Comparison of ENCODE assay signal across 18 cellular contexts in the genomic region with DNA sequence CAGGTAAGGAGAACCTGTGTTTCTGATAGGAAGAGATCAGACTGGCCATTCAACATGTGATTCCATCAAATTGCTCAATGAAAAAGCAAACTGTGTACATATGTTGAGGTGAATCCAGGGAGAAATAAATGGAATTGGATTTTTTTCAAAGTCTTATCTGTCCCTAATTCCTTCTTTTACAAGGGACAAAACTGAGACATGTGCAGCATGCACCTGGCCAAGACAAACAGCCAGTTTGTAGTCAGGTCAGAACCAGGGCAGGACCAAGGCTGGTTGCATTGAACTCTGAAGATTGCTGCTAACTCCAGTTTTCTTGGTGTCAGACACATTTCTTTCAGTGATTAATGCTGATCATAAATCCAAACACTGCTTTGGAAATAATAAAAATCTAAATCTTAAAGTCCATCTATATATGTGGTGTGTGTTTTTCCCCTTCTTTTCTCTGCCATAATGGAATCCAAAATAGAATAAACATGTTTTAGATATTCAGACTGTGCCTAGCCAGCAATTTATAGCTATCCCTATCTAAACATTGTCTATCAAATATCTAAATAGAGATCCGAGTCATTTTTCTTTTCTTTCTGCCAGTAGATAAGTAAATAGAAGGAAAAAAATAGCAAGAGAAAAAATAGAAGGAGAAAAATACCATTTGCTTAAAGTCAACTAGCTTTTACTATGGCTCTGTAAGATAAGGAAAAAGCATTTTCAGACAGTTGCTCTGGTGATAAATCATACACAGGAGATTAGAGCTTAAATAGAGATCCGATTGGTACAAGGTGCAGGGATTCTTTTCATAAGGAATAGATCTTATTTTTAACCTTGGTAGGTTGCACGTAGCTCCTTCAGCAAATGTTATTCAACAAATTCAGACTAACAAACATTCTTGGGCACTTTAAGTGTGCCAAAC.
DNase-seq lines count a peak whose midpoint lies in the region; ATAC-seq, FAIRE-seq and TF ChIP-seq lines count a peak whose summit lies in the region.
"Had no signal": no experiment of that assay in that cellular context is flagged by ENCODE, and none has a peak within 500 bp of the region (broad histone marks: within the 10 kb centered on the region; RNA-seq: fewer than 3 reads in every experiment).

No MANE protein-coding gene starts in this region.

- no peaks in the 10 kb centered on the region for H3K9me3 ChIP-seq in K562 (replicated peaks; ENCODE audit: control insufficient read depth, insufficient read depth, low read depth, low read length)
- H3K9me3 ChIP-seq in thoracic aorta: no peaks in the 10 kb centered on the region
- H3K9me3 ChIP-seq: BLaER1 had no signal

- H3K9ac ChIP-seq in K562 (ENCODE audit: insufficient read depth in 1 of 2, low read depth in 2 of 2, low read length in 2 of 2): no peak overlapping the region
- H3K9ac ChIP-seq: BLaER1 had no signal

- intact Hi-C loops in K562 (cut with micrococcal nuclease): no loop called here

- no TSS peak for BruUV-seq in K562 (replicated peaks; lab: Mats Ljungman, UMichigan)

- H3K79me2 ChIP-seq in K562 (ENCODE audit: control insufficient read depth, insufficient read depth, low read length): no peaks in the 10 kb centered on the region

- no peaks in the 10 kb centered on the region for H3K27me3 Mint-ChIP-seq in mesothelial cell of epicardium (ENCODE audit: low read depth)

- H3K27ac ChIP-seq in K562 (ENCODE audit: extremely low read depth, low read depth, low read length) (no peak overlapping the region), thoracic aorta (peak overlapping the region; percentile 15 to 34)
- H3K27ac ChIP-seq: BLaER1 had no signal

- H3K27me3 ChIP-seq in K562 (ENCODE audit: control insufficient read depth in 2 of 2, insufficient read depth in 2 of 2, low read length in 2 of 2) (peaks cover 0 to 3% of the 10 kb centered on the region in 2 experiments; a peak in 1 of 5 replicates), thoracic aorta (replicated peaks; ENCODE audit: insufficient read depth) (no peaks in the 10 kb centered on the region)
- H3K27me3 ChIP-seq: BLaER1 had no signal

- CTCF ChIA-PET in K562 (lab: Yijun Ruan, JAX; ENCODE audit: low intra/inter-chr PET ratio): no interaction called here

- peak overlapping the region; percentile 76 for H3K27ac Mint-ChIP-seq in mesothelial cell of epicardium

- no peak overlapping the region for H3K4me2 ChIP-seq in K562 (ENCODE audit: insufficient read depth, low read length)
- H3K4me2 ChIP-seq: BLaER1 had no signal

- no peaks in the 10 kb centered on the region for H3K36me3 Mint-ChIP-seq in mesothelial cell of epicardium

- peaks cover 54% of the 10 kb centered on the region for H3K4me1 Mint-ChIP-seq in mesothelial cell of epicardium

- TF ChIP-seq POLR2A in K562 (conservative IDR thresholded peaks at IDR 0.05): no peak

- ATAC-seq in K562 (no peak), thoracic aorta (ENCODE audit: insufficient number of reproducible peaks, low FRiP score, low read depth) (no peak), GM19328 (IDR thresholded peaks at IDR 0.05; ENCODE audit: unreplicated experiment) (no peak), HG02798 (IDR thresholded peaks at IDR 0.05; ENCODE audit: poor library complexity, unreplicated experiment) (no peak)

- POLR2A ChIA-PET in K562 (lab: Yijun Ruan, JAX): no interaction called here

- TF ChIP-seq CTCF in K562 (IDR thresholded peaks at IDR 0.05 in 2 of 3, conservative IDR thresholded peaks at IDR 0.05 in 1 of 3; ENCODE audit: insufficient read depth in 2 of 3, low read depth in 1 of 3, low read length in 3 of 3): no peak
- no peak for TF ChIP-seq CTCF in mesothelial cell of epicardium (IDR thresholded peaks at IDR 0.05; ENCODE audit: unreplicated experiment)
- no peak for TF ChIP-seq CTCF in thoracic aorta (IDR thresholded peaks at IDR 0.05)

- no peak overlapping the region for H2AFZ ChIP-seq in K562 (ENCODE audit: low read depth, low read length)

- H3K36me3 ChIP-seq in K562 (ENCODE audit: control insufficient read depth, insufficient read depth, low read length) (no peaks in the 10 kb centered on the region), thoracic aorta (no peaks in the 10 kb centered on the region)
- H3K36me3 ChIP-seq: BLaER1 had no signal

- H3K9me3 Mint-ChIP-seq in mesothelial cell of epicardium: no peaks in the 10 kb centered on the region

- TF ChIP-seq EP300 in K562 (IDR thresholded peaks at IDR 0.05; ENCODE audit: low read length): no peak

- in situ Hi-C loops in K562 (cut with MboI): no loop called here

- H3K4me3 Mint-ChIP-seq in mesothelial cell of epicardium: no peak overlapping the region

- FAIRE-seq in K562 (lab: Jason Lieb, UNC): peak; percentile 49

- no peak overlapping the region for H3K4me3 ChIP-seq in K562
- H3K4me3 ChIP-seq in thoracic aorta: no peak overlapping the region
- H3K4me3 ChIP-seq: BLaER1 had no signal

- H3K4me1 ChIP-seq in K562 (replicated peaks in 1 of 2; ENCODE audit: control insufficient read depth in 2 of 2, insufficient read depth in 2 of 2, low read length in 2 of 2) (no peaks in the 10 kb centered on the region), thoracic aorta (ENCODE audit: control insufficient read depth in 1 of 2, low read depth in 2 of 2) (peaks cover 9 to 24% of the 10 kb centered on the region in 2 donors)

- no peaks in the 10 kb centered on the region for H3K9me1 ChIP-seq in K562 (ENCODE audit: control insufficient read depth, insufficient read depth, low read length)

- peak; percentile 38 for DNase-seq in NCI-H69 (lab: John Stamatoyannopoulos, UW)
- no peak for DNase-seq in K562 (ENCODE audit: extremely low read depth in 1 of 4, low spot score in 3 of 4)
- DNase-seq in mesothelial cell of epicardium (ENCODE audit: low spot score in 2 of 2, unreplicated experiment in 2 of 2): no peak
- DNase-seq in thoracic aorta (ENCODE audit: low spot score): no peak
- DNase-seq in DMS 273 treated with DMSO at 0.1 percent for 48 hours (lab: John Stamatoyannopoulos, UW): no peak
- DNase-seq: DMS53; KG1; NCI-H1092 treated with DMSO at 0.1 percent for 48 hours; NCI-H1930; NCI-H2171; NCI-H510A treated with DMSO at 0.1 percent for 48 hours; NK-92 treated with Interleukin-12 subunit alpha and Interleukin-12 subunit beta, amount 100 ng/mL, for 24 hours; OCI-M1; RPMI8226; SW 1271 had no signal

- no peaks in the 10 kb centered on the region for H4K20me1 ChIP-seq in K562 (replicated peaks; ENCODE audit: control insufficient read depth, insufficient read depth, low read length)
- H4K20me1 ChIP-seq: BLaER1 had no signal

- 1% methylated on average over 3 of the region's 3 CpGs for WGBS in K562 (ENCODE audit: insufficient coverage, low coverage, missing lambda C conversion rate)

- no peak for TF ChIP-seq RAD21 in K562 (CRISPR knock-in tag; conservative IDR thresholded peaks at IDR 0.05 in 1 of 2, IDR thresholded peaks at IDR 0.05 in 1 of 2)

TF ChIP-seq in K562, 482 proteins besides CTCF, POLR2A, EP300 and RAD21:
- TF ChIP-seq ZNF232 (CRISPR knock-in tag; IDR thresholded peaks at IDR 0.05): no peak
- TF ChIP-seq RCOR1 (IDR thresholded peaks at IDR 0.05; ENCODE audit: borderline replicate concordance in 1 of 2, low read depth in 2 of 2, low read length in 2 of 2): no peak
- no peak for TF ChIP-seq CBFA2T3 (IDR thresholded peaks at IDR 0.05)
